Comparison of ENCODE assay signal across 1 cellular context in the genomic region with DNA sequence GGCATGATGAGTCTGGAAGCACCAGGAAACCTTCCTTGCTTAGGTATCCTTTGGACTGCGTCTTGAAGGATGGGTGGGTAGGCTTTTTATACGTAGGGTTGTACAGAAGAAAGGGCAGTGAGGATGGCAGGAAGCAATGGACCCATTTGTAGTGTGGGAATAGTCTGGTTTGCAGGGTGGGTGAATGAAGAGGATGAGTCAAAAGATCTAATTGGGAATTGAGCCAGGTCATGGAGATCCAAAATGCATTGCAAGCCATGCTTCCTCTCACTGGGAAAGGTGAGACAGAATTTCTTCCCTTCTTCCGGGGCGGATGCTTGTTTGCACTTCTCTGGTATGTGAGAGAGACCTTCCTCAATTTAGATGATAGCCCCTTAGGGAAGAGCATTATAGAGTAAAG.
TF ChIP-seq lines count a peak whose summit lies in the region.

No MANE protein-coding gene starts in this region.

TF ChIP-seq in GM23338, 12 proteins besides CTCF, POLR2A, EP300 and RAD21:
- TF ChIP-seq, protein P1, sequence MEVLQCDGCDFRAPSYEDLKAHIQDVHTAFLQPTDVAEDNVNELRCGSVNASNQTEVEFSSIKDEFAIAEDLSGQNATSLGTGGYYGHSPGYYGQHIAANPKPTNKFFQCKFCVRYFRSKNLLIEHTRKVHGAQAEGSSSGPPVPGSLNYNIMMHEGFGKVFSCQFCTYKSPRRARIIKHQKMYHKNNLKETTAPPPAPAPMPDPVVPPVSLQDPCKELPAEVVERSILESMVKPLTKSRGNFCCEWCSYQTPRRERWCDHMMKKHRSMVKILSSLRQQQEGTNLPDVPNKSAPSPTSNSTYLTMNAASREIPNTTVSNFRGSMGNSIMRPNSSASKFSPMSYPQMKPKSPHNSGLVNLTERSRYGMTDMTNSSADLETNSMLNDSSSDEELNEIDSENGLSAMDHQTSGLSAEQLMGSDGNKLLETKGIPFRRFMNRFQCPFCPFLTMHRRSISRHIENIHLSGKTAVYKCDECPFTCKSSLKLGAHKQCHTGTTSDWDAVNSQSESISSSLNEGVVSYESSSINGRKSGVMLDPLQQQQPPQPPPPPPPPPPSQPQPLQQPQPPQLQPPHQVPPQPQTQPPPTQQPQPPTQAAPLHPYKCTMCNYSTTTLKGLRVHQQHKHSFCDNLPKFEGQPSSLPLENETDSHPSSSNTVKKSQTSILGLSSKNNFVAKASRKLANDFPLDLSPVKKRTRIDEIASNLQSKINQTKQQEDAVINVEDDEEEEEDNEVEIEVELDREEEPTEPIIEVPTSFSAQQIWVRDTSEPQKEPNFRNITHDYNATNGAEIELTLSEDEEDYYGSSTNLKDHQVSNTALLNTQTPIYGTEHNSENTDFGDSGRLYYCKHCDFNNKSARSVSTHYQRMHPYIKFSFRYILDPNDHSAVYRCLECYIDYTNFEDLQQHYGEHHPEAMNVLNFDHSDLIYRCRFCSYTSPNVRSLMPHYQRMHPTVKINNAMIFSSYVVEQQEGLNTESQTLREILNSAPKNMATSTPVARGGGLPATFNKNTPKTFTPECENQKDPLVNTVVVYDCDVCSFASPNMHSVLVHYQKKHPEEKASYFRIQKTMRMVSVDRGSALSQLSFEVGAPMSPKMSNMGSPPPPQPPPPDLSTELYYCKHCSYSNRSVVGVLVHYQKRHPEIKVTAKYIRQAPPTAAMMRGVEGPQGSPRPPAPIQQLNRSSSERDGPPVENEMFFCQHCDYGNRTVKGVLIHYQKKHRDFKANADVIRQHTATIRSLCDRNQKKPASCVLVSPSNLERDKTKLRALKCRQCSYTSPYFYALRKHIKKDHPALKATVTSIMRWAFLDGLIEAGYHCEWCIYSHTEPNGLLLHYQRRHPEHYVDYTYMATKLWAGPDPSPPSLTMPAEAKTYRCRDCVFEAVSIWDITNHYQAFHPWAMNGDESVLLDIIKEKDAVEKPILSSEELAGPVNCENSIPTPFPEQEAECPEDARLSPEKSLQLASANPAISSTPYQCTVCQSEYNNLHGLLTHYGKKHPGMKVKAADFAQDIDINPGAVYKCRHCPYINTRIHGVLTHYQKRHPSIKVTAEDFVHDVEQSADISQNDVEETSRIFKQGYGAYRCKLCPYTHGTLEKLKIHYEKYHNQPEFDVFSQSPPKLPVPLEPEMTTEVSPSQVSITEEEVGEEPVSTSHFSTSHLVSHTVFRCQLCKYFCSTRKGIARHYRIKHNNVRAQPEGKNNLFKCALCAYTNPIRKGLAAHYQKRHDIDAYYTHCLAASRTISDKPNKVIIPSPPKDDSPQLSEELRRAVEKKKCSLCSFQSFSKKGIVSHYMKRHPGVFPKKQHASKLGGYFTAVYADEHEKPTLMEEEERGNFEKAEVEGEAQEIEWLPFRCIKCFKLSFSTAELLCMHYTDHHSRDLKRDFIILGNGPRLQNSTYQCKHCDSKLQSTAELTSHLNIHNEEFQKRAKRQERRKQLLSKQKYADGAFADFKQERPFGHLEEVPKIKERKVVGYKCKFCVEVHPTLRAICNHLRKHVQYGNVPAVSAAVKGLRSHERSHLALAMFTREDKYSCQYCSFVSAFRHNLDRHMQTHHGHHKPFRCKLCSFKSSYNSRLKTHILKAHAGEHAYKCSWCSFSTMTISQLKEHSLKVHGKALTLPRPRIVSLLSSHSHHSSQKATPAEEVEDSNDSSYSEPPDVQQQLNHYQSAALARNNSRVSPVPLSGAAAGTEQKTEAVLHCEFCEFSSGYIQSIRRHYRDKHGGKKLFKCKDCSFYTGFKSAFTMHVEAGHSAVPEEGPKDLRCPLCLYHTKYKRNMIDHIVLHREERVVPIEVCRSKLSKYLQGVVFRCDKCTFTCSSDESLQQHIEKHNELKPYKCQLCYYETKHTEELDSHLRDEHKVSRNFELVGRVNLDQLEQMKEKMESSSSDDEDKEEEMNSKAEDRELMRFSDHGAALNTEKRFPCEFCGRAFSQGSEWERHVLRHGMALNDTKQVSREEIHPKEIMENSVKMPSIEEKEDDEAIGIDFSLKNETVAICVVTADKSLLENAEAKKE (CRISPR knock-in tag; IDR thresholded peaks at IDR 0.05) = no peak
- TF ChIP-seq, protein P2, sequence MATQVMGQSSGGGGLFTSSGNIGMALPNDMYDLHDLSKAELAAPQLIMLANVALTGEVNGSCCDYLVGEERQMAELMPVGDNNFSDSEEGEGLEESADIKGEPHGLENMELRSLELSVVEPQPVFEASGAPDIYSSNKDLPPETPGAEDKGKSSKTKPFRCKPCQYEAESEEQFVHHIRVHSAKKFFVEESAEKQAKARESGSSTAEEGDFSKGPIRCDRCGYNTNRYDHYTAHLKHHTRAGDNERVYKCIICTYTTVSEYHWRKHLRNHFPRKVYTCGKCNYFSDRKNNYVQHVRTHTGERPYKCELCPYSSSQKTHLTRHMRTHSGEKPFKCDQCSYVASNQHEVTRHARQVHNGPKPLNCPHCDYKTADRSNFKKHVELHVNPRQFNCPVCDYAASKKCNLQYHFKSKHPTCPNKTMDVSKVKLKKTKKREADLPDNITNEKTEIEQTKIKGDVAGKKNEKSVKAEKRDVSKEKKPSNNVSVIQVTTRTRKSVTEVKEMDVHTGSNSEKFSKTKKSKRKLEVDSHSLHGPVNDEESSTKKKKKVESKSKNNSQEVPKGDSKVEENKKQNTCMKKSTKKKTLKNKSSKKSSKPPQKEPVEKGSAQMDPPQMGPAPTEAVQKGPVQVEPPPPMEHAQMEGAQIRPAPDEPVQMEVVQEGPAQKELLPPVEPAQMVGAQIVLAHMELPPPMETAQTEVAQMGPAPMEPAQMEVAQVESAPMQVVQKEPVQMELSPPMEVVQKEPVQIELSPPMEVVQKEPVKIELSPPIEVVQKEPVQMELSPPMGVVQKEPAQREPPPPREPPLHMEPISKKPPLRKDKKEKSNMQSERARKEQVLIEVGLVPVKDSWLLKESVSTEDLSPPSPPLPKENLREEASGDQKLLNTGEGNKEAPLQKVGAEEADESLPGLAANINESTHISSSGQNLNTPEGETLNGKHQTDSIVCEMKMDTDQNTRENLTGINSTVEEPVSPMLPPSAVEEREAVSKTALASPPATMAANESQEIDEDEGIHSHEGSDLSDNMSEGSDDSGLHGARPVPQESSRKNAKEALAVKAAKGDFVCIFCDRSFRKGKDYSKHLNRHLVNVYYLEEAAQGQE (IDR thresholded peaks at IDR 0.05; ENCODE audit: unreplicated experiment) = no peak
- TF ChIP-seq ZNF114 (CRISPR knock-in tag; IDR thresholded peaks at IDR 0.05) = no peak
- TF ChIP-seq NANOG (IDR thresholded peaks at IDR 0.05; ENCODE audit: borderline replicate concordance) = no peak
- TF ChIP-seq POLR2AphosphoS5 (IDR thresholded peaks at IDR 0.05; ENCODE audit: low read depth) = no peak
- no peak for TF ChIP-seq CREB1 (CRISPR knock-in tag; IDR thresholded peaks at IDR 0.05; ENCODE audit: low read depth)
- no peak for TF ChIP-seq STAT1 (IDR thresholded peaks at IDR 0.05; ENCODE audit: unreplicated experiment)
- no peak for TF ChIP-seq EZH2phosphoT487 (IDR thresholded peaks at IDR 0.05; ENCODE audit: unreplicated experiment)
- TF ChIP-seq, protein P3, sequence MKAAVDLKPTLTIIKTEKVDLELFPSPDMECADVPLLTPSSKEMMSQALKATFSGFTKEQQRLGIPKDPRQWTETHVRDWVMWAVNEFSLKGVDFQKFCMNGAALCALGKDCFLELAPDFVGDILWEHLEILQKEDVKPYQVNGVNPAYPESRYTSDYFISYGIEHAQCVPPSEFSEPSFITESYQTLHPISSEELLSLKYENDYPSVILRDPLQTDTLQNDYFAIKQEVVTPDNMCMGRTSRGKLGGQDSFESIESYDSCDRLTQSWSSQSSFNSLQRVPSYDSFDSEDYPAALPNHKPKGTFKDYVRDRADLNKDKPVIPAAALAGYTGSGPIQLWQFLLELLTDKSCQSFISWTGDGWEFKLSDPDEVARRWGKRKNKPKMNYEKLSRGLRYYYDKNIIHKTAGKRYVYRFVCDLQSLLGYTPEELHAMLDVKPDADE (IDR thresholded peaks at IDR 0.05) = no peak
- TF ChIP-seq ZNF331 (CRISPR knock-in tag; IDR thresholded peaks at IDR 0.05; ENCODE audit: low read depth) = no peak
